17 cellular contexts compared by ENCODE assay signal in the genomic region with DNA sequence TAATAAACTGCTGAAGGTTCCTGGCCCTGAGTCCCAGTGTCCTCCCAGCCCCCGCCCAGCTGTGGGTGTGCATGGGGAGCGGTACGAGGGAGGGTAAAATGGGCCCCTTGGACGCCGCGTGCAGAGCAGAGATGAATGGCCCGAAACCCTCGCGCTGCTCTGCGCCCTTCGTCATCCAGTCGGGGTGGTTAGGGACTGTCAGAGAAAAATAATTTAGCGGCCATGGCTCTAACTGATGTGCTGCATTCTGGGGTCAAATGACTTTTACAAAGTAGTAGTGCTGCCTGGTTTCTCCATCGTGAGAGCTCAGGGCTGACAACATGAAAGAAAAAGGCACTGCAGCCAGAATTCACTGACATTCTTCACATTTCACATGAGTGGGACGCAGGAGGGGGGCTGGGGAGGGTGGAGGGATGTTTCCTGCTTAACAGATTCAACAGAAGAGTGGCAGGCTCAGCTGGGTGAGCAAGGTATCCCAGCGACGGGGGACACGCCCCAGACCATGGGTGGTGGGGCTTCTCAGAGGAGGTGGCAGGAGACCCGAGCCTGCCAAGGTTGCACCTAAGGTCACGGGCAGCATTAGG.
DNase-seq lines count a peak whose midpoint lies in the region; ATAC-seq and TF ChIP-seq lines count a peak whose summit lies in the region.
"Had no signal": no experiment of that assay in that cellular context is flagged by ENCODE, and none has a peak within 500 bp of the region (broad histone marks: within the 10 kb centered on the region; RNA-seq: fewer than 3 reads in every experiment).

No MANE protein-coding gene starts in this region.

- ATAC-seq in GM18505 (IDR thresholded peaks at IDR 0.05; ENCODE audit: unreplicated experiment), result no peak
- ATAC-seq in HG03159 (IDR thresholded peaks at IDR 0.05; ENCODE audit: unreplicated experiment), result no peak
- ATAC-seq: activated CD8-positive, alpha-beta T cell treated with anti-CD3 and anti-CD28 coated beads, Interleukin-2, amount 10 ng/mL, durations not matched to agents 7 days and 5 days had no signal

- no peaks in the 10 kb centered on the region for H4K20me1 ChIP-seq in hepatocyte (ENCODE audit: insufficient read depth, poor library complexity, severe bottlenecking)

- peaks cover 22% of the 10 kb centered on the region for H3K4me1 Mint-ChIP-seq in activated naive CD4-positive, alpha-beta T cell treated with anti-CD3 and anti-CD28 coated beads, Interleukin-2, amount 10 ng/mL, durations not matched to agents 7 days and 5 days
- H3K4me1 Mint-ChIP-seq in neural crest cell, result peaks cover 27% of the 10 kb centered on the region

- H3K27ac ChIP-seq in hepatocyte, result no peak overlapping the region
- H3K27ac ChIP-seq: A549, PC-9, spleen had no signal

- H3K4me3 ChIP-seq in hepatocyte, result no peak overlapping the region
- H3K4me3 ChIP-seq: A549, lung, PC-9, spleen had no signal

- H3K79me2 ChIP-seq in hepatocyte, result no peaks in the 10 kb centered on the region

- 52% methylated on average over 16 of the region's 20 CpGs for WGBS in hepatocyte (ENCODE audit: low lambda C conversion rate, missing lambda C conversion rate)

- TF ChIP-seq POLR2A in GM18505 (IDR thresholded peaks at IDR 0.05; ENCODE audit: borderline replicate concordance, extremely low read depth, insufficient read depth, insufficient read length), result no peak

- CTCF ChIA-PET in activated naive CD4-positive, alpha-beta T cell treated with anti-CD3 and anti-CD28 coated beads, Interleukin-2, amount 10 ng/mL, durations not matched to agents 7 days and 5 days (lab: Charles Lee), result no interaction called here

- H3K9me3 Mint-ChIP-seq in activated naive CD4-positive, alpha-beta T cell treated with anti-CD3 and anti-CD28 coated beads, Interleukin-2, amount 10 ng/mL, durations not matched to agents 7 days and 5 days, result no peaks in the 10 kb centered on the region
- H3K9me3 Mint-ChIP-seq in neural crest cell, result no peaks in the 10 kb centered on the region
- H3K9me3 Mint-ChIP-seq: CD8-positive, alpha-beta memory T cell; stimulated activated naive CD8-positive, alpha-beta T cell treated with anti-CD3 and anti-CD28 coated beads, Interleukin-15, Interleukin-2, amounts not matched to agents 100 ng/mL and 50 ng/mL, for 24 hours had no signal

- peak; percentile 8 for DNase-seq in activated naive CD4-positive, alpha-beta T cell treated with anti-CD3 and anti-CD28 coated beads, Interleukin-2, amount 10 ng/mL, durations not matched to agents 7 days and 5 days
- DNase-seq in activated naive CD4-positive, alpha-beta T cell (lab: John Stamatoyannopoulos, UW), result no peak
- peak; percentile 41 for DNase-seq in hepatocyte (ENCODE audit: low spot score)
- no peak for DNase-seq in neural crest cell (ENCODE audit: low read depth, low spot score)
- no peak for DNase-seq in Ammon's horn (ENCODE audit: low spot score)
- DNase-seq in hypothalamus (lab: John Stamatoyannopoulos, UW), result no peak
- DNase-seq: activated CD8-positive, alpha-beta T cell treated with anti-CD3 and anti-CD28 coated beads, Interleukin-2, amount 10 ng/mL, durations not matched to agents 7 days and 5 days; CD8-positive, alpha-beta memory T cell; NCI-H187; NCI-H524 treated with DMSO at 0.1 percent for 48 hours; PC-9; spleen had no signal

- no peak overlapping the region for H3K4me3 Mint-ChIP-seq in activated naive CD4-positive, alpha-beta T cell treated with anti-CD3 and anti-CD28 coated beads, Interleukin-2, amount 10 ng/mL, durations not matched to agents 7 days and 5 days
- no peak overlapping the region for H3K4me3 Mint-ChIP-seq in neural crest cell
- H3K4me3 Mint-ChIP-seq: activated CD8-positive, alpha-beta T cell treated with anti-CD3 and anti-CD28 coated beads, Interleukin-2, amount 10 ng/mL, durations not matched to agents 7 days and 5 days; CD8-positive, alpha-beta memory T cell; stimulated activated naive CD8-positive, alpha-beta T cell treated with anti-CD3 and anti-CD28 coated beads, Interleukin-15, Interleukin-2, amounts not matched to agents 100 ng/mL and 50 ng/mL, for 24 hours had no signal

- H3K27me3 ChIP-seq in hepatocyte, result no peaks in the 10 kb centered on the region

- H3K4me1 ChIP-seq in hepatocyte (ENCODE audit: insufficient read depth), result no peaks in the 10 kb centered on the region
- H3K4me1 ChIP-seq: A549 had no signal

- no peaks in the 10 kb centered on the region for H3K9me2 ChIP-seq in hepatocyte (replicated peaks; ENCODE audit: insufficient read depth)

- H3K36me3 Mint-ChIP-seq in activated naive CD4-positive, alpha-beta T cell treated with anti-CD3 and anti-CD28 coated beads, Interleukin-2, amount 10 ng/mL, durations not matched to agents 7 days and 5 days, result no peaks in the 10 kb centered on the region
- no peaks in the 10 kb centered on the region for H3K36me3 Mint-ChIP-seq in neural crest cell (ENCODE audit: low read depth)
- H3K36me3 Mint-ChIP-seq: CD8-positive, alpha-beta memory T cell had no signal

- H3K27ac Mint-ChIP-seq in activated naive CD4-positive, alpha-beta T cell treated with anti-CD3 and anti-CD28 coated beads, Interleukin-2, amount 10 ng/mL, durations not matched to agents 7 days and 5 days, result no peak overlapping the region
- H3K27ac Mint-ChIP-seq in neural crest cell (ENCODE audit: unreplicated experiment), result peak overlapping the region; percentile 71
- H3K27ac Mint-ChIP-seq: activated CD8-positive, alpha-beta T cell treated with anti-CD3 and anti-CD28 coated beads, Interleukin-2, amount 10 ng/mL, durations not matched to agents 7 days and 5 days; CD8-positive, alpha-beta memory T cell; stimulated activated naive CD8-positive, alpha-beta T cell treated with anti-CD3 and anti-CD28 coated beads, Interleukin-15, Interleukin-2, amounts not matched to agents 100 ng/mL and 50 ng/mL, for 24 hours had no signal

- no peaks in the 10 kb centered on the region for H3K9me3 ChIP-seq in hepatocyte (ENCODE audit: low read depth)
- H3K9me3 ChIP-seq: A549, spleen had no signal

- no peak overlapping the region for H2AFZ ChIP-seq in hepatocyte
- H2AFZ ChIP-seq: PC-9 had no signal

- peak overlapping the region; percentile 19 for H3K4me2 ChIP-seq in hepatocyte
- H3K4me2 ChIP-seq: A549, PC-9 had no signal

- peaks cover 77% of the 10 kb centered on the region for H3K27me3 Mint-ChIP-seq in activated naive CD4-positive, alpha-beta T cell treated with anti-CD3 and anti-CD28 coated beads, Interleukin-2, amount 10 ng/mL, durations not matched to agents 7 days and 5 days
- H3K27me3 Mint-ChIP-seq in neural crest cell (ENCODE audit: low read depth), result no peaks in the 10 kb centered on the region

- H3K36me3 ChIP-seq in hepatocyte (replicated peaks; ENCODE audit: insufficient read depth, low read depth), result no peaks in the 10 kb centered on the region
- H3K36me3 ChIP-seq: spleen had no signal

- no peak for TF ChIP-seq CTCF in hepatocyte (IDR thresholded peaks at IDR 0.05; ENCODE audit: poor library complexity)
- TF ChIP-seq CTCF in neural crest cell (conservative IDR thresholded peaks at IDR 0.05), result no peak

Comparison
In these comparisons a context has a peak if more than half of its experiments do, and no peak if none do; other contexts are left out.
1. DNase-seq: peak in activated naive CD4-positive, alpha-beta T cell treated with anti-CD3 and anti-CD28 coated beads, Interleukin-2, amount 10 ng/mL, durations not matched to agents 7 days and 5 days (single experiment) and hepatocyte (single experiment); none in activated naive CD4-positive, alpha-beta T cell (0 of 4), neural crest cell (single experiment), Ammon's horn (single experiment) and hypothalamus (0 of 51).